Comparison of ENCODE assay signal across 22 cellular contexts in the genomic region with DNA sequence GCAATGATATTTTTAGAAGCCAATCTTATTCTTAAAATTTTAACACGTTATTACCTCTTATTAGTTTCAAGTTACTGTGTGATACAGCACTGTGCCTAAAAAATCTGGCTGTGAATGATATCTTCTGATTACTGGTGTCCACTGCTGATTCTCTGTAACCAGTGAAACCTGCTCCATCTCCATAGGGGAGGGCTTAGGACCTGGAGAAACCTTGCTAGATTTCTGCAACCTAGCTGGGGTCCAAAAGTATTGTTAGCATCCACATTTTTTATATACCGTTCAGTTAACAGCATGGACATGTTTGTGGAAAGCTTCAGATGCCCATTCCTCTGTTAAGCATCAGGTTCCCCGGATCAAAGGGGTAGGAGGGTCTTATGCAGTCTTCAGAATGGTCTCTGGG.
DNase-seq lines count a peak whose midpoint lies in the region; ATAC-seq, FAIRE-seq and TF ChIP-seq lines count a peak whose summit lies in the region.
"Had no signal": no experiment of that assay in that cellular context is flagged by ENCODE, and none has a peak within 500 bp of the region (broad histone marks: within the 10 kb centered on the region; RNA-seq: fewer than 3 reads in every experiment).

No MANE protein-coding gene starts in this region.

- H3K4me1 ChIP-seq in Caco-2 (peaks cover 21% of the 10 kb centered on the region), astrocyte (ENCODE audit: insufficient read depth, low read length) (peaks cover 5% of the 10 kb centered on the region), left lung (no peaks in the 10 kb centered on the region), esophagus squamous epithelium (no peaks in the 10 kb centered on the region)

- H3K4me2 ChIP-seq in astrocyte (ENCODE audit: low read length), result no peak overlapping the region
- H3K4me2 ChIP-seq: KMS-11 had no signal

- H3K36me3 Mint-ChIP-seq in Caco-2 (ENCODE audit: insufficient read depth, unreplicated experiment) (peaks cover 5% of the 10 kb centered on the region), astrocyte (ENCODE audit: low read depth, unreplicated experiment) (peaks cover 13% of the 10 kb centered on the region), progenitor cell of endocrine pancreas (ENCODE audit: insufficient read depth) (no peaks in the 10 kb centered on the region)
- H3K36me3 Mint-ChIP-seq: CD14-positive monocyte had no signal

- FAIRE-seq in astrocyte (lab: Jason Lieb, UNC), result no peak

- H3K9me3 ChIP-seq in Caco-2, result no peaks in the 10 kb centered on the region
- no peaks in the 10 kb centered on the region for H3K9me3 ChIP-seq in astrocyte (ENCODE audit: insufficient read depth, low read depth, low read length)
- H3K9me3 ChIP-seq in left lung, result no peaks in the 10 kb centered on the region
- H3K9me3 ChIP-seq in esophagus squamous epithelium, result no peaks in the 10 kb centered on the region

- H3K4me1 Mint-ChIP-seq in Caco-2 (ENCODE audit: low read depth, unreplicated experiment) (peaks cover 16% of the 10 kb centered on the region), astrocyte (ENCODE audit: low read depth, unreplicated experiment) (peaks cover 45% of the 10 kb centered on the region), progenitor cell of endocrine pancreas (ENCODE audit: low read depth) (peaks cover 22% of the 10 kb centered on the region)

- H3K27me3 ChIP-seq in Caco-2 (replicated peaks; ENCODE audit: control insufficient read depth, insufficient read depth, low read length) (no peaks in the 10 kb centered on the region), astrocyte (ENCODE audit: insufficient read depth, low read length) (no peaks in the 10 kb centered on the region), left lung (peaks cover 0 to 9% of the 10 kb centered on the region in 2 donors), esophagus squamous epithelium (peaks cover 0 to 31% (median 0%) of the 10 kb centered on the region in 4 donors)

- WGBS in esophagus squamous epithelium, 2 donors, result 39 to 69% methylated on average over 3 of the region's 3 CpGs

- no peaks in the 10 kb centered on the region for H4K20me1 ChIP-seq in astrocyte (ENCODE audit: insufficient read depth, low read length)

- no peak overlapping the region for H3K4me3 ChIP-seq in Caco-2 (ENCODE audit: low read depth, low read length)
- no peak overlapping the region for H3K4me3 ChIP-seq in astrocyte (ENCODE audit: insufficient read depth, low read depth, low read length)
- no peak overlapping the region for H3K4me3 ChIP-seq in left lung
- H3K4me3 ChIP-seq in esophagus squamous epithelium, result no peak overlapping the region
- H3K4me3 ChIP-seq: GM23248, SK-N-MC had no signal

- no peak for DNase-seq in Caco-2
- DNase-seq in astrocyte (ENCODE audit: low read depth), result no peak
- no peak for DNase-seq in left lung
- no peak for DNase-seq in progenitor cell of endocrine pancreas (ENCODE audit: low spot score, unreplicated experiment)
- no peak for DNase-seq in esophagus squamous epithelium (lab: John Stamatoyannopoulos, UW)
- DNase-seq in pons (ENCODE audit: low spot score), result no peak
- no peak for DNase-seq in activated CD4-positive, alpha-beta T cell treated with anti-CD3 and anti-CD28 coated beads for 1 hour
- DNase-seq: DMS79, GM23248, HCEC 1CT, IMR-90, NCI-H1105, NCI-H146, NCI-H2029, NCI-H446 treated with DMSO at 0.1 percent for 48 hours, NCI-H526 treated with DMSO at 0.1 percent for 48 hours, SHP77 had no signal

- no peak overlapping the region for H3K9ac ChIP-seq in astrocyte (ENCODE audit: low read length)
- H3K9ac ChIP-seq: GM23248, KMS-11 had no signal

- H2AFZ ChIP-seq in astrocyte (ENCODE audit: low read depth, low read length), result no peak overlapping the region
- H2AFZ ChIP-seq: GM23248 had no signal

- H3K9me3 Mint-ChIP-seq in Caco-2 (ENCODE audit: unreplicated experiment), result peaks cover 8% of the 10 kb centered on the region
- peaks cover 2% of the 10 kb centered on the region for H3K9me3 Mint-ChIP-seq in astrocyte (ENCODE audit: unreplicated experiment)
- no peaks in the 10 kb centered on the region for H3K9me3 Mint-ChIP-seq in progenitor cell of endocrine pancreas (ENCODE audit: low read depth)

- intact Hi-C loops in Caco-2 (cut with micrococcal nuclease; ENCODE audit: unreplicated experiment), result no loop called here
- intact Hi-C loops in left lung (cut with DNase I), result no loop called here
- intact Hi-C loops in esophagus squamous epithelium (cut with DNase I), result no loop called here

- H3K79me2 ChIP-seq in astrocyte (ENCODE audit: insufficient read depth, low read length), result no peaks in the 10 kb centered on the region

- H3K36me3 ChIP-seq in Caco-2 (ENCODE audit: control insufficient read depth, insufficient read depth, low read length) (no peaks in the 10 kb centered on the region), astrocyte (ENCODE audit: insufficient read depth, low read length) (no peaks in the 10 kb centered on the region), left lung (no peaks in the 10 kb centered on the region), esophagus squamous epithelium (no peaks in the 10 kb centered on the region)

- H3K27ac ChIP-seq in astrocyte (ENCODE audit: low read depth, low read length) (no peak overlapping the region), left lung (no peak overlapping the region), esophagus squamous epithelium (no peak overlapping the region)
- H3K27ac ChIP-seq: GM23248, KMS-11, SK-N-MC had no signal

- CTCF ChIA-PET in Caco-2 (lab: Charles Lee), result no interaction called here

- H3K27ac Mint-ChIP-seq in Caco-2 (ENCODE audit: unreplicated experiment), result peak overlapping the region; percentile 40
- H3K27ac Mint-ChIP-seq in astrocyte (ENCODE audit: unreplicated experiment), result peak overlapping the region; percentile 27
- peak overlapping the region; percentile 97 for H3K27ac Mint-ChIP-seq in progenitor cell of endocrine pancreas
- H3K27ac Mint-ChIP-seq: CD14-positive monocyte had no signal

- POLR2A ChIA-PET in Caco-2 (lab: Charles Lee), result no interaction called here

- no TSS peak for BruUV-seq in Caco-2 (replicated peaks; lab: Mats Ljungman, UMichigan)

- no peaks in the 10 kb centered on the region for H3K27me3 Mint-ChIP-seq in Caco-2 (ENCODE audit: insufficient read depth, unreplicated experiment)
- no peaks in the 10 kb centered on the region for H3K27me3 Mint-ChIP-seq in astrocyte (ENCODE audit: low read depth, unreplicated experiment)
- no peaks in the 10 kb centered on the region for H3K27me3 Mint-ChIP-seq in progenitor cell of endocrine pancreas
- H3K27me3 Mint-ChIP-seq: B cell had no signal

- no peak for TF ChIP-seq CTCF in Caco-2 (IDR thresholded peaks at IDR 0.05; ENCODE audit: insufficient read depth in 1 of 2, low read depth in 1 of 2, low read length in 1 of 2, severe bottlenecking in 1 of 2, unreplicated experiment in 1 of 2)
- TF ChIP-seq CTCF in astrocyte (IDR thresholded peaks at IDR 0.05; ENCODE audit: insufficient read depth, low read depth, low read length), result no peak
- no peak for TF ChIP-seq CTCF in left lung (IDR thresholded peaks at IDR 0.05)
- no peak for TF ChIP-seq CTCF in progenitor cell of endocrine pancreas (IDR thresholded peaks at IDR 0.05; ENCODE audit: unreplicated experiment)
- TF ChIP-seq CTCF in esophagus squamous epithelium (IDR thresholded peaks at IDR 0.05), result no peak

- no peak for TF ChIP-seq POLR2A in esophagus squamous epithelium (IDR thresholded peaks at IDR 0.05)

- H3K4me3 Mint-ChIP-seq in Caco-2 (ENCODE audit: unreplicated experiment), result no peak overlapping the region
- H3K4me3 Mint-ChIP-seq in astrocyte (ENCODE audit: unreplicated experiment), result peak overlapping the region; percentile 28
- no peak overlapping the region for H3K4me3 Mint-ChIP-seq in progenitor cell of endocrine pancreas (ENCODE audit: low read depth)
- H3K4me3 Mint-ChIP-seq: B cell, CD14-positive monocyte had no signal

- ATAC-seq in left lung (peak; percentile 5), HG02588 (IDR thresholded peaks at IDR 0.05; ENCODE audit: unreplicated experiment) (no peak)

Comparison
In these comparisons a context has a peak if more than half of its experiments do, and no peak if none do; other contexts are left out.
1. H3K27ac Mint-ChIP-seq: peak in every context shown above with its lines; median percentile 97 in progenitor cell of endocrine pancreas; 40 in Caco-2; 27 in astrocyte.